ENCODE assay signal across 1 cellular context in genomic region chr1:179877586-179878265, GRCh38.
TF ChIP-seq lines count a peak whose summit lies in the region.

TSS of gene TOR1AIP2 (minus strand) at chr1:179877803. CDS start at chr1:179852665, 25,138 bp downstream.

TF ChIP-seq in HepG2, 621 proteins besides CTCF, POLR2A, EP300 and RAD21 (continued from another document and continues in another):
- TF ChIP-seq ZNF180 (CRISPR knock-in tag; IDR thresholded peaks at IDR 0.05; ENCODE audit: borderline replicate concordance, low read depth), result no peak
- no peak for TF ChIP-seq CSRNP1 (CRISPR knock-in tag; IDR thresholded peaks at IDR 0.05)
- no peak for TF ChIP-seq RFXAP (CRISPR knock-in tag; IDR thresholded peaks at IDR 0.05; ENCODE audit: borderline replicate concordance)
- TF ChIP-seq KAT8 (CRISPR knock-in tag; IDR thresholded peaks at IDR 0.05), result peak; percentile 85
- peak; percentile 67; the same call in 1 of the 2 replicates for TF ChIP-seq CBX5 (CRISPR knock-in tag; IDR thresholded peaks at IDR 0.05; ENCODE audit: borderline replicate concordance)
- TF ChIP-seq ZNF766 (CRISPR knock-in tag; IDR thresholded peaks at IDR 0.05; ENCODE audit: borderline replicate concordance), result no peak
- TF ChIP-seq ZNF674 (CRISPR knock-in tag; IDR thresholded peaks at IDR 0.05; ENCODE audit: low read depth), result no peak
- TF ChIP-seq ZNF546 (CRISPR knock-in tag; conservative IDR thresholded peaks at IDR 0.05), result no peak
- TF ChIP-seq ZBTB38 (CRISPR knock-in tag; IDR thresholded peaks at IDR 0.05), result peak; percentile 59
- peak; percentile 60 to 68 for TF ChIP-seq HMGXB4 (CRISPR knock-in tag; IDR thresholded peaks at IDR 0.05; ENCODE audit: borderline replicate concordance in 1 of 2, low read depth in 1 of 2)
- no peak for TF ChIP-seq IRF1 (CRISPR knock-in tag; IDR thresholded peaks at IDR 0.05; ENCODE audit: low read depth)
- TF ChIP-seq MEIS2 (CRISPR knock-in tag; IDR thresholded peaks at IDR 0.05), result no peak
- no peak for TF ChIP-seq POGK (CRISPR knock-in tag; conservative IDR thresholded peaks at IDR 0.05)
- TF ChIP-seq ZFAT (CRISPR knock-in tag; conservative IDR thresholded peaks at IDR 0.05), result no peak
- peak; percentile 75; the same call in 1 of the 2 replicates for TF ChIP-seq HOXA3 (CRISPR knock-in tag; IDR thresholded peaks at IDR 0.05)
- TF ChIP-seq ZSCAN5A (CRISPR knock-in tag; IDR thresholded peaks at IDR 0.05; ENCODE audit: borderline replicate concordance), result no peak
- no peak for TF ChIP-seq ZNF484 (CRISPR knock-in tag; IDR thresholded peaks at IDR 0.05; ENCODE audit: borderline replicate concordance, low read depth)
- TF ChIP-seq ZNF562 (CRISPR knock-in tag; IDR thresholded peaks at IDR 0.05; ENCODE audit: borderline replicate concordance), result no peak
- no peak for TF ChIP-seq TAF15 (IDR thresholded peaks at IDR 0.05; ENCODE audit: low read depth, low read length, poor library complexity, severe bottlenecking)
- peak; percentile 60; the same call in 1 of the 2 replicates for TF ChIP-seq NR2C2 (CRISPR knock-in tag; IDR thresholded peaks at IDR 0.05; ENCODE audit: borderline replicate concordance)
- no peak for TF ChIP-seq AKNA (CRISPR knock-in tag; IDR thresholded peaks at IDR 0.05; ENCODE audit: borderline replicate concordance)
- no peak for TF ChIP-seq LRRFIP1 (CRISPR knock-in tag; conservative IDR thresholded peaks at IDR 0.05)
- no peak for TF ChIP-seq HIC2 (CRISPR knock-in tag; IDR thresholded peaks at IDR 0.05; ENCODE audit: low read depth)
- peak; percentile 87 for TF ChIP-seq KMT2B (CRISPR knock-in tag; IDR thresholded peaks at IDR 0.05)
- no peak for TF ChIP-seq NCOA1 (CRISPR knock-in tag; IDR thresholded peaks at IDR 0.05)
- no peak for TF ChIP-seq TOE1 (CRISPR knock-in tag; IDR thresholded peaks at IDR 0.05)
- TF ChIP-seq ZNF317 (CRISPR knock-in tag; IDR thresholded peaks at IDR 0.05), result 0 out of 2 replicates have a peak, but pooled peaks have one; percentile 15
- TF ChIP-seq PRDM10 (CRISPR knock-in tag; IDR thresholded peaks at IDR 0.05; ENCODE audit: low read depth), result no peak
- TF ChIP-seq PHB2 (IDR thresholded peaks at IDR 0.05; ENCODE audit: partially characterized antibody), result no peak
